ENCODE assay signal across 1 cellular context in genomic region chr1:167599839-167600581, GRCh38.
A peak's percentile ranks its signal among the peaks of the same experiment; 100 is the strongest.
TF ChIP-seq lines count a peak whose summit lies in the region.

No MANE protein-coding gene starts in this region.

TF ChIP-seq in K562, 482 proteins besides CTCF, POLR2A, EP300 and RAD21 (continued from another document):
- no peak for TF ChIP-seq AFF1 (IDR thresholded peaks at IDR 0.05; ENCODE audit: low read depth in 1 of 2, partially characterized antibody in 2 of 2)
- TF ChIP-seq ZKSCAN1 (IDR thresholded peaks at IDR 0.05; ENCODE audit: low read depth, low read length): no peak
- TF ChIP-seq HLTF (IDR thresholded peaks at IDR 0.05): no peak
- no peak for TF ChIP-seq FOXJ3 (CRISPR knock-in tag; IDR thresholded peaks at IDR 0.05)
- no peak for TF ChIP-seq NONO (IDR thresholded peaks at IDR 0.05; ENCODE audit: low read depth in 2 of 2, low read length in 1 of 2)
- TF ChIP-seq ZNF696 (CRISPR knock-in tag; conservative IDR thresholded peaks at IDR 0.05): no peak
- TF ChIP-seq ETV1 (tag; conservative IDR thresholded peaks at IDR 0.05; ENCODE audit: low read depth): peak; percentile 47; the same call in 1 of the 2 replicates
- TF ChIP-seq SUPT5H (IDR thresholded peaks at IDR 0.05): no peak
- TF ChIP-seq RNF2 (IDR thresholded peaks at IDR 0.05): peak; percentile 48; the same call in 1 of the 2 replicates
- no peak for TF ChIP-seq POLR3G (IDR thresholded peaks at IDR 0.05; ENCODE audit: extremely low read depth, insufficient read length, insufficient replicate concordance)
- 0 out of 2 replicates have a peak, but pooled peaks have one; percentile 15 for TF ChIP-seq ZEB2 (IDR thresholded peaks at IDR 0.05)
- no peak for TF ChIP-seq SMAD2 (IDR thresholded peaks at IDR 0.05; ENCODE audit: low read depth, low read length)
- no peak for TF ChIP-seq GABPA (tag; conservative IDR thresholded peaks at IDR 0.05; ENCODE audit: low read depth)
- no peak for TF ChIP-seq IRF9 (tag; IDR thresholded peaks at IDR 0.05)
- TF ChIP-seq ZNF263 (CRISPR knock-in tag; IDR thresholded peaks at IDR 0.05; ENCODE audit: borderline replicate concordance): peak; percentile 34; the same call in 1 of the 2 replicates
- TF ChIP-seq MTA1 (IDR thresholded peaks at IDR 0.05; ENCODE audit: borderline replicate concordance): no peak
- TF ChIP-seq NFXL1 (CRISPR knock-in tag; IDR thresholded peaks at IDR 0.05): no peak
- no peak for TF ChIP-seq OTX1 (CRISPR knock-in tag; IDR thresholded peaks at IDR 0.05)
- no peak for TF ChIP-seq ZNF121 (CRISPR knock-in tag; conservative IDR thresholded peaks at IDR 0.05)
- no peak for TF ChIP-seq VEZF1 (CRISPR knock-in tag; IDR thresholded peaks at IDR 0.05)
- TF ChIP-seq SAFB (IDR thresholded peaks at IDR 0.05; ENCODE audit: borderline replicate concordance, low read depth, low read length): no peak
- TF ChIP-seq SRF (CRISPR knock-in tag; IDR thresholded peaks at IDR 0.05): no peak; a peak in 1 of 4 replicates
- no peak for TF ChIP-seq IFI16 (CRISPR knock-in tag; IDR thresholded peaks at IDR 0.05)
- TF ChIP-seq RBM14 (IDR thresholded peaks at IDR 0.05; ENCODE audit: borderline replicate concordance, insufficient read depth, low read depth, low read length): no peak
- no peak for TF ChIP-seq ERF (CRISPR knock-in tag; IDR thresholded peaks at IDR 0.05)
